In genomic region chr5:16179511-16179935, GRCh38 we compare ENCODE assay signal across 11 cellular contexts. TPM values are rescaled to one million over a fixed set of nuclear protein-coding genes. Genes with fewer than 3 reads are reported as not detected.
DNase-seq lines count a peak whose midpoint lies in the region; ATAC-seq and TF ChIP-seq lines count a peak whose summit lies in the region.
"Had no signal": no experiment of that assay in that cellular context is flagged by ENCODE, and none has a peak within 500 bp of the region (broad histone marks: within the 10 kb centered on the region; RNA-seq: fewer than 3 reads in every experiment).

Gene MARCHF11, minus strand, starts transcription at chr5:16179791. Its CDS starts 216 bp downstream, at chr5:16179575.

- H3K4me2 ChIP-seq in neural cell (ENCODE audit: low read length) (peak within 1 kb of the TSS; percentile 66), Karpas-422 (ENCODE audit: low read depth, low read length, poor library complexity, severe bottlenecking) (no peak within 1 kb of the TSS)

- TF ChIP-seq EP300 in neural cell (conservative IDR thresholded peaks at IDR 0.05; ENCODE audit: poor library complexity, severe bottlenecking): no peak

- no peaks in the 10 kb centered on the region for H3K36me3 ChIP-seq in ES-I3 (ENCODE audit: insufficient read depth, low read length)
- H3K36me3 ChIP-seq in neural cell (ENCODE audit: insufficient read depth, low read length): no peaks in the 10 kb centered on the region
- H3K36me3 ChIP-seq in Karpas-422 (ENCODE audit: insufficient read depth, low read length): no peaks in the 10 kb centered on the region
- H3K36me3 ChIP-seq: transverse colon had no signal

- TF ChIP-seq RAD21 in neural cell (conservative IDR thresholded peaks at IDR 0.05): no peak

- H3K4me1 ChIP-seq in ES-I3 (ENCODE audit: insufficient read depth, low read length): no peaks in the 10 kb centered on the region; the same call in 1 of the 2 replicates
- no peaks in the 10 kb centered on the region for H3K4me1 ChIP-seq in Karpas-422 (ENCODE audit: low read length)

- intact Hi-C loops in left colon (cut with DNase I, micrococcal nuclease): no loop called here

- no peaks in the 10 kb centered on the region for H4K20me1 ChIP-seq in neural cell (ENCODE audit: insufficient read depth)
- H4K20me1 ChIP-seq in Karpas-422 (ENCODE audit: insufficient read depth, low read depth, low read length): no peaks in the 10 kb centered on the region

- in situ Hi-C loops in KBM-7 (cut with MboI; ENCODE audit: low pct_unique_long_range_greater_than_20kb, low sequenced_read_pairs): no loop called here

- peak; percentile 20 for DNase-seq in NCI-H1417 treated with DMSO at 0.1 percent for 48 hours (lab: John Stamatoyannopoulos, UW)
- DNase-seq in ecto neural progenitor cell (ENCODE audit: low spot score): peak; percentile 60
- no peak for DNase-seq in left colon
- DNase-seq in Karpas-422: no peak
- no peak for DNase-seq in KBM-7
- DNase-seq in HCEC 1CT: no peak

- H3F3A ChIP-seq in neural cell (ENCODE audit: insufficient read depth, low read length, poor library complexity, severe bottlenecking): peaks cover 5% of the 10 kb centered on the region

- no peak for ATAC-seq in left colon

- peaks cover 62% of the 10 kb centered on the region for H3K27me3 ChIP-seq in neural cell (ENCODE audit: insufficient read depth, low read depth, low read length)
- no peaks in the 10 kb centered on the region for H3K27me3 ChIP-seq in Karpas-422 (ENCODE audit: low read length)

- H3K79me2 ChIP-seq in neural cell (replicated peaks; ENCODE audit: insufficient read depth, low read length) (no peaks in the 10 kb centered on the region), Karpas-422 (ENCODE audit: low read length) (no peaks in the 10 kb centered on the region)

- H3K9me2 ChIP-seq in neural cell (ENCODE audit: insufficient read depth, low read length): no peaks in the 10 kb centered on the region
- no peaks in the 10 kb centered on the region for H3K9me2 ChIP-seq in Karpas-422 (replicated peaks; ENCODE audit: insufficient read depth, low read length)

- H3K4me3 ChIP-seq in neural cell (ENCODE audit: low read length) (peak within 1 kb of the TSS; percentile 77), Karpas-422 (ENCODE audit: low read length) (no peak within 1 kb of the TSS)

- H3K9ac ChIP-seq in ES-I3 (ENCODE audit: low read depth, low read length) (peak within 1 kb of the TSS; percentile 60; the same call in 1 of the 2 replicates), neural cell (ENCODE audit: low read length) (peak within 1 kb of the TSS; percentile 59), Karpas-422 (ENCODE audit: low read length) (no peak within 1 kb of the TSS)

- H3K9me3 ChIP-seq in ES-I3 (ENCODE audit: control insufficient read depth, insufficient read depth, low read length) (no peaks in the 10 kb centered on the region), neural cell (ENCODE audit: low read length) (no peaks in the 10 kb centered on the region), Karpas-422 (ENCODE audit: low read length) (no peaks in the 10 kb centered on the region)
- H3K9me3 ChIP-seq: transverse colon had no signal

- H3K27ac ChIP-seq in neural cell (ENCODE audit: low read length) (no peak within 1 kb of the TSS), Karpas-422 (ENCODE audit: low read length) (no peak within 1 kb of the TSS)
- H3K27ac ChIP-seq: transverse colon had no signal

- no peak for TF ChIP-seq CTCF in neural cell (IDR thresholded peaks at IDR 0.05; ENCODE audit: poor library complexity, severe bottlenecking)

- no peak within 1 kb of the TSS for H2AFZ ChIP-seq in neural cell (ENCODE audit: low read depth, low read length)
- no peak within 1 kb of the TSS for H2AFZ ChIP-seq in Karpas-422 (ENCODE audit: low read length)

TF ChIP-seq in neural cell, 6 proteins besides CTCF, POLR2A, EP300 and RAD21:
- TF ChIP-seq MXI1 (conservative IDR thresholded peaks at IDR 0.05; ENCODE audit: poor library complexity, severe bottlenecking) (peak; percentile 2), POLR2AphosphoS5 (IDR thresholded peaks at IDR 0.05) (no peak)

RNA-seq across cellular contexts. Expression of gene MARCHF11, which starts in this region (rescaled TPM):
- polyA plus RNA-seq in neural cell: 6.1 TPM in 2 replicates
- 3.7 and 6.0 TPM in 2 replicates for polyA minus RNA-seq in neural cell
- not detected for total RNA-seq in left colon
- total RNA-seq in Karpas-422 (2014; rRNA removed; shearing (Covaris generic); ENCODE audit: low replicate concordance): not detected in 2 replicates
- total RNA-seq: aorta, G401, transverse colon had no signal
- polyA plus RNA-seq: aorta had no signal

Comparison
In these comparisons a context has a peak if more than half of its experiments do, and no peak if none do; other contexts are left out.
1. DNase-seq: peak in NCI-H1417 treated with DMSO at 0.1 percent for 48 hours (single experiment) and ecto neural progenitor cell (single experiment); none in left colon (0 of 2), Karpas-422 (single experiment), KBM-7 (single experiment) and HCEC 1CT (single experiment).